ENCODE assay signal across 25 cellular contexts in the genomic region with DNA sequence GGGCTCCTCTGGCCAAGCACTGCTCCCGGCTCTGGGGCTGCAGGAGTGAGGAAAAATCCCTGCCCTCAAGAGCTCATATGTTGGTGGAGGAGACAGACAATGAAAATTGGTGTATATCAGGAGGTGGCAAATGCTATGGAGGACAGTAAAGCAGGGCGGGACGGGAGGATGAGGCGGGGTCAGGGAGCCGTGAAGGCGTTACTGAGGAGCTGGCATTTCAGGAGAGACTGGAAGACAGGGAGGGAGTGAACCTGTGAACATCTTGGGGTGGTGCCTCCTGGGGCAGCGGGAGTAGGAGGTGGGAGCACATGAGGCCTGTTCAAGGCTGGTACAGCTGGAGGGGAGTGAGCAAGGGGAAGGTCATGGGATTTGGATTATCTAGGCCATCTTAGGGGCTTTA. TPM values are rescaled to one million over a fixed set of nuclear protein-coding genes. Genes with fewer than 3 reads are reported as not detected.
DNase-seq lines count a peak whose midpoint lies in the region; ATAC-seq and TF ChIP-seq lines count a peak whose summit lies in the region.
"Had no signal": no experiment of that assay in that cellular context is flagged by ENCODE, and none has a peak within 500 bp of the region (broad histone marks: within the 10 kb centered on the region; RNA-seq: fewer than 3 reads in every experiment).

No MANE protein-coding gene starts in this region.

- H3K18ac ChIP-seq in H9 (ENCODE audit: insufficient read length, low read depth, low read length): no peak overlapping the region

- no peak overlapping the region for H3T11ph ChIP-seq in H9 (ENCODE audit: low read length)

- no peak overlapping the region for H3K23ac ChIP-seq in H9 (ENCODE audit: insufficient read length, low read depth, low read length)

- no peak overlapping the region for H3K27ac ChIP-seq in H9 (ENCODE audit: insufficient read length, low read depth, low read length)
- H3K27ac ChIP-seq in angular gyrus (ENCODE audit: low read depth, low read length): peak overlapping the region; percentile 74
- H3K27ac ChIP-seq in gastrocnemius medialis: peak overlapping the region in 3 of 4 donors; percentile 49 to 64 (median 59)
- H3K27ac ChIP-seq: GM23248, lower lobe of right lung, parathyroid adenoma had no signal

- no peak overlapping the region for H2AK5ac ChIP-seq in H9 (ENCODE audit: insufficient read length, low read length)

- peaks cover 3% of the 10 kb centered on the region for H4K20me1 ChIP-seq in H9 (ENCODE audit: control insufficient read depth, insufficient read depth, insufficient read length)

- no peaks in the 10 kb centered on the region for H3K27me3 ChIP-seq in H9 (ENCODE audit: insufficient read depth, low read length)
- no peaks in the 10 kb centered on the region for H3K27me3 ChIP-seq in gastrocnemius medialis
- H3K27me3 ChIP-seq: SJCRH30, spleen had no signal

- H2AFZ ChIP-seq in H9 (ENCODE audit: low read length): no peak overlapping the region
- H2AFZ ChIP-seq: GM23248, parathyroid adenoma had no signal

- peaks cover 0 to 2% (median 0%) of the 10 kb centered on the region in 3 experiments; a peak in 1 of 7 replicates for H3K36me3 Mint-ChIP-seq in H9 (ENCODE audit: insufficient read depth in 1 of 3, low read depth in 3 of 3)
- peaks cover 4 to 12% of the 10 kb centered on the region in 2 donors for H3K36me3 Mint-ChIP-seq in stimulated activated naive B cell treated with anti-CD40 and anti-IgM and Interleukin-4, amounts not matched to agents 10 μg/mL and 1 μg/mL and 100 μg/mL, for 72 hours

- no peaks in the 10 kb centered on the region for H3K9me3 Mint-ChIP-seq in H9
- peaks cover 10 to 16% of the 10 kb centered on the region in 2 donors for H3K9me3 Mint-ChIP-seq in stimulated activated naive B cell treated with anti-CD40 and anti-IgM and Interleukin-4, amounts not matched to agents 10 μg/mL and 1 μg/mL and 100 μg/mL, for 72 hours

- no peaks in the 10 kb centered on the region for H3K27me3 Mint-ChIP-seq in H9 (ENCODE audit: low read depth)
- peaks cover 24 to 31% of the 10 kb centered on the region in 2 donors for H3K27me3 Mint-ChIP-seq in stimulated activated naive B cell treated with anti-CD40 and anti-IgM and Interleukin-4, amounts not matched to agents 10 μg/mL and 1 μg/mL and 100 μg/mL, for 72 hours

- H3K23me2 ChIP-seq in H9 (ENCODE audit: insufficient read length, low read depth, low read length, poor library complexity, severe bottlenecking): no peaks in the 10 kb centered on the region

- intact Hi-C loops in gastrocnemius medialis (cut with DNase I; ENCODE audit: low total_unique reads): no loop called here

- no peak overlapping the region for H3K4me2 ChIP-seq in H9 (ENCODE audit: insufficient read depth, insufficient read length, low read length)

- DNase-seq in H9 (no peak), left kidney (ENCODE audit: low read depth, low spot score) (peak; percentile 51), gastrocnemius medialis (no peak), HUDEP-2 (lab: John Stamatoyannopoulos, UW; ENCODE audit: unreplicated experiment in 76 of 76) (no peak)
- DNase-seq in stimulated activated naive B cell treated with anti-CD40 and anti-IgM and Interleukin-4, amounts not matched to agents 10 μg/mL and 1 μg/mL and 100 μg/mL, for 72 hours: no peak
- no peak for DNase-seq in activated naive CD4-positive, alpha-beta T cell treated with anti-CD3 and anti-CD28 coated beads, Interleukin-2, amount 50 U/mL, for 16 hours
- no peak for DNase-seq in activated T-cell treated with anti-CD3 and anti-CD28 coated beads, Interleukin-2, amount 50 U/mL, for 1 hour
- DNase-seq: activated CD4-positive, alpha-beta memory T cell treated with anti-CD3 and anti-CD28 coated beads for 36 hours; GM23248; hypothalamus; immature natural killer cell; lower lobe of right lung; mucosa of descending colon; NCI-H1092 treated with DMSO at 0.1 percent for 48 hours; NCI-H1930; SJCRH30; spleen; T-helper 1 cell had no signal

- H4K8ac ChIP-seq in H9 (replicated peaks; ENCODE audit: insufficient read length, low read depth, low read length): no peak overlapping the region

- TF ChIP-seq CTCF in H9 (conservative IDR thresholded peaks at IDR 0.05) (no peak), gastrocnemius medialis (IDR thresholded peaks at IDR 0.05 in 4 of 5, conservative IDR thresholded peaks at IDR 0.05 in 1 of 5) (no peak)

- no peaks in the 10 kb centered on the region for H3K36me3 ChIP-seq in gastrocnemius medialis
- H3K36me3 ChIP-seq: lower lobe of right lung, spleen had no signal

- no peak overlapping the region for H3K9ac ChIP-seq in H9 (ENCODE audit: extremely low read depth, insufficient read length, low read length)
- H3K9ac ChIP-seq: GM23248, parathyroid adenoma had no signal

- no peaks in the 10 kb centered on the region for H3K4me1 ChIP-seq in H9 (ENCODE audit: insufficient read depth, low read length)
- H3K4me1 ChIP-seq in gastrocnemius medialis: peaks cover 3 to 36% of the 10 kb centered on the region in 2 donors
- H3K4me1 ChIP-seq: parathyroid adenoma had no signal

- no peak overlapping the region for H3K56ac ChIP-seq in H9 (ENCODE audit: insufficient read length, low read depth, low read length)

- H2BK12ac ChIP-seq in H9 (ENCODE audit: insufficient read length, low read depth, low read length): no peak overlapping the region

- no peak overlapping the region for H4K5ac ChIP-seq in H9 (ENCODE audit: insufficient read length, low read depth, low read length)

- no peak overlapping the region for H3K14ac ChIP-seq in H9 (ENCODE audit: insufficient read depth, low read length)

- peak overlapping the region; percentile 41 to 82 (median 58); a peak in 4 of 7 replicates for H3K27ac Mint-ChIP-seq in H9
- H3K27ac Mint-ChIP-seq in stimulated activated naive B cell treated with anti-CD40 and anti-IgM and Interleukin-4, amounts not matched to agents 10 μg/mL and 1 μg/mL and 100 μg/mL, for 72 hours: no peak overlapping the region
- H3K27ac Mint-ChIP-seq: activated CD4-positive, alpha-beta memory T cell treated with anti-CD3 and anti-CD28 coated beads for 36 hours; activated naive CD4-positive, alpha-beta T cell treated with anti-CD3 and anti-CD28 coated beads, Interleukin-2, amount 50 U/mL, for 72 hours; activated T-helper 2 cell treated with anti-CD3 and anti-CD28 coated beads, Interferon-gamma antibody, Interleukin-2, Interleukin-4, amounts not matched to agents 10 μg/mL and 5 μg/mL and 100 μg/mL, durations not matched to agents 14 hours and 24 hours and 36 hours; dendritic cell treated with granulocyte-macrophage colony-stimulating factor and Interleukin-4, amounts not matched to agents 40 ng/mL and 50 ng/mL, for 4 days; immature natural killer cell; natural killer cell treated with Interleukin-12 subunit alpha and Interleukin-12 subunit beta and Interleukin-15 and Interleukin-18, amount 100 ng/mL, for 72 hours had no signal

- TF ChIP-seq POLR2A in gastrocnemius medialis (IDR thresholded peaks at IDR 0.05): no peak

- H3K9me3 ChIP-seq in H9 (ENCODE audit: control insufficient read depth, low read depth, low read length) (no peaks in the 10 kb centered on the region), gastrocnemius medialis (no peaks in the 10 kb centered on the region)
- H3K9me3 ChIP-seq: lower lobe of right lung, mucosa of descending colon had no signal

- H2BK15ac ChIP-seq in H9 (ENCODE audit: low read depth, low read length): no peak overlapping the region

- no peak overlapping the region for H3K4me3 Mint-ChIP-seq in H9
- no peak overlapping the region for H3K4me3 Mint-ChIP-seq in stimulated activated naive B cell treated with anti-CD40 and anti-IgM and Interleukin-4, amounts not matched to agents 10 μg/mL and 1 μg/mL and 100 μg/mL, for 72 hours
- H3K4me3 Mint-ChIP-seq: activated CD4-positive, alpha-beta memory T cell treated with anti-CD3 and anti-CD28 coated beads for 36 hours; dendritic cell treated with granulocyte-macrophage colony-stimulating factor and Interleukin-4, amounts not matched to agents 40 ng/mL and 50 ng/mL, for 4 days; immature natural killer cell; natural killer cell treated with Interleukin-12 subunit alpha and Interleukin-12 subunit beta and Interleukin-15 and Interleukin-18, amount 100 ng/mL, for 72 hours had no signal

- no peak overlapping the region for H2BK120ac ChIP-seq in H9 (ENCODE audit: low read depth, low read length, poor library complexity, severe bottlenecking)

- in situ Hi-C loops in gastrocnemius medialis (cut with MboI; ENCODE audit: low sequenced_read_pairs in 4 of 4): no loop called here

- H2BK5ac ChIP-seq in H9 (ENCODE audit: insufficient read length, low read length): no peak overlapping the region

- H2BK20ac ChIP-seq in H9 (ENCODE audit: low read depth, low read length, poor library complexity, severe bottlenecking): no peak overlapping the region

- H3K79me1 ChIP-seq in H9 (ENCODE audit: insufficient read depth, low read depth, low read length, poor library complexity, severe bottlenecking): no peaks in the 10 kb centered on the region

- WGBS in H9 (ENCODE audit: extremely low coverage, insufficient read length, low lambda C conversion rate): no CpG with 5 or more reads among the region's 7 CpGs

- H3K79me2 ChIP-seq in H9 (ENCODE audit: insufficient read depth, low read length): no peaks in the 10 kb centered on the region

- no peak overlapping the region for H3K4ac ChIP-seq in H9 (ENCODE audit: low read depth, low read length)

- no peak for ATAC-seq in gastrocnemius medialis
- no peak for ATAC-seq in stimulated activated naive B cell treated with anti-CD40 and anti-IgM and Interleukin-4, amounts not matched to agents 10 μg/mL and 1 μg/mL and 100 μg/mL, for 72 hours (replicated peaks)
- ATAC-seq: activated CD4-positive, CD25-positive, alpha-beta regulatory T cell treated with anti-CD3 and anti-CD28 coated beads, Interleukin-2, amount 50 U/mL, for 24 hours; activated naive CD4-positive, alpha-beta T cell treated with anti-CD3 and anti-CD28 coated beads, Interleukin-2, amount 50 U/mL, for 72 hours; lower lobe of right lung; mucosa of descending colon; natural killer cell treated with Interleukin-12 subunit alpha and Interleukin-12 subunit beta and Interleukin-15 and Interleukin-18, amount 100 ng/mL, for 72 hours had no signal

- no peak overlapping the region for H4K91ac ChIP-seq in H9 (ENCODE audit: insufficient read length, low read depth, low read length)

- H3K4me1 Mint-ChIP-seq in H9: peaks cover 29 to 41% of the 10 kb centered on the region in 2 experiments
- H3K4me1 Mint-ChIP-seq in stimulated activated naive B cell treated with anti-CD40 and anti-IgM and Interleukin-4, amounts not matched to agents 10 μg/mL and 1 μg/mL and 100 μg/mL, for 72 hours: no peaks in the 10 kb centered on the region
- H3K4me1 Mint-ChIP-seq: immature natural killer cell had no signal

- no peak overlapping the region for H3K4me3 ChIP-seq in gastrocnemius medialis
- H3K4me3 ChIP-seq: GM23248, lower lobe of right lung, mucosa of descending colon, SJCRH30, spleen had no signal

RNA-seq across cellular contexts. Expression of gene TSPAN9, which starts 26.6 kb away (rescaled TPM):
- total RNA-seq in H9 (2021) (16.8 and 19.0 TPM in 2 replicates), gastrocnemius medialis (1 to 10 TPM; 4.7 to 9.4 (median 7.4) TPM)
